ENCODE assay signal across 8 cellular contexts in the genomic region with DNA sequence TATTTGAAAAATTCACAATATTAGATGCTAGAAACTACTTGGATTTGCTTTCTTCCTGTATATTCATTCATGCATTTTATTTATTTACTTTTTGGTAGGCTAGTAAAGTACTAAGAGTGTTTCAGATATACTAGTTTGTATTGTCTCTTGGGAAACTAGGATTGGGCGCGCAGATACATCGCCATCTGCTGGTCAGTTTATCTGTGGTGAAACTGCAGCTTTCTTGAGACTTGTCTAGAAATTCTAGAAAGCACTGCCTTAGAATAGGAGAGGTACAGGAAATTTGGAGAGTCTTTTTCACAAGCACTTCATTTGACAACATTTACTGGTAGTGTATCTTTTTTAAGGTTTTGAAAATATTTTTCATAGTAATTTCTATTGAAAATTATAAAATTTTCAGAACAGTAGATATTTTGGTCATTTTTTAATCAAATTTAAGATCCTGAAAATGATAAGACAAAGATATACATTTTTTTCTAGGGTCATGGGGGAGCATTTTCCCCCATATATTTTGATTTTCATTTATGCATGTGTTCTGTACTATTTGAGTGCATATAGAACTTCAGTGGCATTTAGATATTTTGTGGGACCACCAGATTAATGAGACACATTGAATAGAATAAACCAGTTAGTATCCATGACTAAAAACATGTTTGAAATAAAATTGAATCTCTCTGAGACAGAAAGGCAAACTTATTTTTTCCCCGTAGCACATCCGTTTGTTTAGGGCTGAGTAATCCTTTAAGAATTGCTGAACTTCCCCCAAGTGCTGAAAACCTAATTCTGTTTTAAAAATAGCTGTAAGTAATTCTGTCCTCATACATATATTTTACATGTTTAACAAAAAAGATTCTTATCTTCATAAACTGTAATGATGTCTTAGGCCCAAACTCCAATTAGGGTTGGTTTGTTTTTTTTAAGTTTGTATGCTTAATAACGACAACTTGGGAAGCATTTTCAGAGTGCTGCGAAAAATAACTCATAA. TPM values are rescaled to one million over a fixed set of nuclear protein-coding genes. Genes with fewer than 3 reads are reported as not detected.
A peak's percentile ranks its signal among the peaks of the same experiment; 100 is the strongest.
DNase-seq lines count a peak whose midpoint lies in the region; ATAC-seq and TF ChIP-seq lines count a peak whose summit lies in the region.

No MANE protein-coding gene starts in this region.

- intact Hi-C loops in Right ventricle myocardium inferior (cut with DNase I) = loop anchor here (1.0 to 2.0 kb wide), 2 partner anchors 227 to 400 kb away; no protein-coding TSS in a partner anchor
- intact Hi-C loops in OCI-LY7 (cut with micrococcal nuclease; ENCODE audit: unreplicated experiment) = loop anchor here (1.0 to 10.0 kb wide), 4 partner anchors 227 to 400 kb away; partner anchors contain the start of gene MNAT1

- H3K4me3 Mint-ChIP-seq in activated T-cell treated with anti-CD3 and anti-CD28 coated beads, Interleukin-2, amount 50 U/mL, for 72 hours = no peak overlapping the region

- WGBS in tibial nerve, 2 donors = 51 to 53% methylated on average over 7 of the region's 7 CpGs

- DNase-seq in cardiac muscle cell (ENCODE audit: low read depth in 1 of 2, low spot score in 1 of 2) (peak; percentile 72 to 86), Right ventricle myocardium inferior (ENCODE audit: missing footprints) (no peak), OCI-LY7 (ENCODE audit: low spot score) (peak; percentile 81), fibroblast of villous mesenchyme (ENCODE audit: low read depth) (peak; percentile 75), nucleus accumbens (lab: John Stamatoyannopoulos, UW) (peak in 34 of 56 donors; percentile 0 to 63 (median 14)), tibial nerve (ENCODE audit: low spot score in 2 of 2) (peak; percentile 27 to 79)
- peak; percentile 43 to 64 for DNase-seq in activated T-cell treated with anti-CD3 and anti-CD28 coated beads, Interleukin-2, amount 50 U/mL, for 72 hours

- H3K9ac ChIP-seq in KMS-11 = no peak overlapping the region

- no peaks in the 10 kb centered on the region for H3K27me3 Mint-ChIP-seq in activated T-cell treated with anti-CD3 and anti-CD28 coated beads, Interleukin-2, amount 50 U/mL, for 72 hours (ENCODE audit: low read depth)

- no peak for TF ChIP-seq POLR2A in tibial nerve (IDR thresholded peaks at IDR 0.05)

- no peaks in the 10 kb centered on the region for H3K9me3 ChIP-seq in cardiac muscle cell (ENCODE audit: low read depth)
- H3K9me3 ChIP-seq in OCI-LY7 (ENCODE audit: low read length) = no peaks in the 10 kb centered on the region
- H3K9me3 ChIP-seq in tibial nerve = no peaks in the 10 kb centered on the region

- H3K9me3 Mint-ChIP-seq in activated T-cell treated with anti-CD3 and anti-CD28 coated beads, Interleukin-2, amount 50 U/mL, for 72 hours = no peaks in the 10 kb centered on the region

- H3K36me3 Mint-ChIP-seq in activated T-cell treated with anti-CD3 and anti-CD28 coated beads, Interleukin-2, amount 50 U/mL, for 72 hours (ENCODE audit: insufficient read depth in 2 of 2) = no peaks in the 10 kb centered on the region

- H3K4me1 Mint-ChIP-seq in activated T-cell treated with anti-CD3 and anti-CD28 coated beads, Interleukin-2, amount 50 U/mL, for 72 hours (ENCODE audit: low read depth) = no peaks in the 10 kb centered on the region

- no peak overlapping the region for H3K4me2 ChIP-seq in KMS-11
- H3K4me2 ChIP-seq in OCI-LY7 (ENCODE audit: low read length) = 0 out of 2 replicates have a peak overlapping the region, but pooled peaks have one; percentile 11

- no peaks in the 10 kb centered on the region for H3K79me2 ChIP-seq in KMS-11 (ENCODE audit: insufficient read depth, low read depth)
- no peaks in the 10 kb centered on the region for H3K79me2 ChIP-seq in OCI-LY7 (ENCODE audit: insufficient read depth, low read depth, low read length)

- H3K4me1 ChIP-seq in cardiac muscle cell (ENCODE audit: low read depth) (peaks cover 5% of the 10 kb centered on the region), KMS-11 (ENCODE audit: low read depth, poor library complexity, severe bottlenecking) (peaks cover 13% of the 10 kb centered on the region), OCI-LY7 (ENCODE audit: insufficient read depth, low read length, poor library complexity, severe bottlenecking) (peaks cover 20% of the 10 kb centered on the region), tibial nerve (no peaks in the 10 kb centered on the region)

- H3K27ac ChIP-seq in cardiac muscle cell = no peak overlapping the region
- H3K27ac ChIP-seq in KMS-11 = no peak overlapping the region
- H3K27ac ChIP-seq in OCI-LY7 (ENCODE audit: low read depth, low read length, poor library complexity, severe bottlenecking) = no peak overlapping the region
- H3K27ac ChIP-seq in tibial nerve = no peak overlapping the region

- peak overlapping the region; percentile 33 for H3K27ac Mint-ChIP-seq in activated T-cell treated with anti-CD3 and anti-CD28 coated beads, Interleukin-2, amount 50 U/mL, for 72 hours

- peak; percentile 83 for TF ChIP-seq CTCF in cardiac muscle cell (IDR thresholded peaks at IDR 0.05; ENCODE audit: low read depth, low read length)
- peak; percentile 74 for TF ChIP-seq CTCF in KMS-11 (conservative IDR thresholded peaks at IDR 0.05; ENCODE audit: low read depth, low read length)
- TF ChIP-seq CTCF in OCI-LY7 (conservative IDR thresholded peaks at IDR 0.05; ENCODE audit: low read length) = peak; percentile 99
- TF ChIP-seq CTCF in fibroblast of villous mesenchyme (IDR thresholded peaks at IDR 0.05; ENCODE audit: insufficient read depth, low read depth, low read length) = peak; percentile 84
- TF ChIP-seq CTCF in tibial nerve (IDR thresholded peaks at IDR 0.05) = peak; percentile 68 to 90 (median 79)

- POLR2A ChIA-PET in OCI-LY7 (lab: Charles Lee) = interaction anchor here (0.8 kb wide), 1 partner anchor 759 kb away, joined by 4 read pairs; no protein-coding TSS in a partner anchor

- no peak overlapping the region for H2AFZ ChIP-seq in KMS-11 (ENCODE audit: low read depth)
- no peak overlapping the region for H2AFZ ChIP-seq in OCI-LY7 (ENCODE audit: low read length)

- H4K20me1 ChIP-seq in KMS-11 (ENCODE audit: insufficient read depth) (no peaks in the 10 kb centered on the region), OCI-LY7 (ENCODE audit: insufficient read depth, low read length) (no peaks in the 10 kb centered on the region)

- H3K27me3 ChIP-seq in cardiac muscle cell (no peaks in the 10 kb centered on the region), KMS-11 (ENCODE audit: insufficient read depth, low read depth) (no peaks in the 10 kb centered on the region), tibial nerve (no peaks in the 10 kb centered on the region)

- ATAC-seq in Right ventricle myocardium inferior = no peak
- ATAC-seq in activated T-cell treated with anti-CD3 and anti-CD28 coated beads, Interleukin-2, amount 50 U/mL, for 72 hours (replicated peaks in 1 of 2) = peak; percentile 44 to 51

- no peak overlapping the region for H3K4me3 ChIP-seq in cardiac muscle cell
- H3K4me3 ChIP-seq in KMS-11 (IDR thresholded peaks at IDR 0.05; ENCODE audit: insufficient read depth, low read depth, low read length) = no peak overlapping the region
- H3K4me3 ChIP-seq in OCI-LY7 (ENCODE audit: low read depth, low read length, poor library complexity, severe bottlenecking) = no peak overlapping the region
- H3K4me3 ChIP-seq in fibroblast of villous mesenchyme (ENCODE audit: low read depth, low read length) = no peak overlapping the region
- no peak overlapping the region for H3K4me3 ChIP-seq in tibial nerve

- H3K36me3 ChIP-seq in cardiac muscle cell = no peaks in the 10 kb centered on the region
- H3K36me3 ChIP-seq in KMS-11 (ENCODE audit: insufficient read depth) = no peaks in the 10 kb centered on the region
- H3K36me3 ChIP-seq in OCI-LY7 (ENCODE audit: insufficient read depth, low read length) = no peaks in the 10 kb centered on the region
- no peaks in the 10 kb centered on the region for H3K36me3 ChIP-seq in tibial nerve

- no peaks in the 10 kb centered on the region for H3K9me2 ChIP-seq in OCI-LY7 (ENCODE audit: insufficient read depth, low read length)

- no peak for TF ChIP-seq EP300 in tibial nerve (IDR thresholded peaks at IDR 0.05)

- BruUV-seq in OCI-LY7 (replicated peaks; lab: Mats Ljungman, UMichigan) = no TSS peak

- CTCF ChIA-PET in OCI-LY7 (lab: Charles Lee; ENCODE audit: unreplicated experiment) = no interaction called here

RNA-seq across cellular contexts. Expression of gene SLC38A6, which starts 44.5 kb away (rescaled TPM):
- total RNA-seq in cardiac muscle cell = 4.5 and 15.1 TPM in 2 replicates
- polyA plus RNA-seq in cardiac muscle cell = 5.3 and 5.7 TPM in 2 replicates
- total RNA-seq in Right ventricle myocardium inferior = 4.3 TPM
- total RNA-seq in OCI-LY7 (2014; rRNA removed; shearing (Covaris generic)) = 12.9 and 16.8 TPM in 2 replicates
- 11.0 and 15.8 TPM in 2 replicates for total RNA-seq in OCI-LY7 (2022)
- total RNA-seq in activated T-cell treated with anti-CD3 and anti-CD28 coated beads, Interleukin-2, amount 50 U/mL, for 72 hours = 1 to 10 TPM; 5.9 to 8.0 TPM
- 47.7 and 56.1 TPM in 2 replicates for total RNA-seq in fibroblast of villous mesenchyme
- total RNA-seq in tibial nerve = 10 to 100 TPM; 10.4 to 34.2 (median 21.7) TPM

RNA-seq across cellular contexts. Expression of gene TRMT5, which starts 44.7 kb away (rescaled TPM):
- 6.9 and 7.6 TPM in 2 replicates for total RNA-seq in cardiac muscle cell
- polyA plus RNA-seq in cardiac muscle cell = 6.5 and 8.9 TPM in 2 replicates
- 5.2 TPM for total RNA-seq in Right ventricle myocardium inferior
- 7.0 and 17.6 TPM in 2 replicates for total RNA-seq in OCI-LY7 (2014; rRNA removed; shearing (Covaris generic))
- total RNA-seq in OCI-LY7 (2022) = 12.8 and 14.5 TPM in 2 replicates
- 10 to 100 TPM in 1 of 2 donors, 1 to 10 TPM in 1; 9.5 to 10.6 TPM for total RNA-seq in activated T-cell treated with anti-CD3 and anti-CD28 coated beads, Interleukin-2, amount 50 U/mL, for 72 hours
- 11.0 and 16.0 TPM in 2 replicates for total RNA-seq in fibroblast of villous mesenchyme
- total RNA-seq in tibial nerve = 10 to 100 TPM in 2 of 4 donors, 1 to 10 TPM in 2; 5.7 to 14.3 (median 9.8) TPM
